21 cellular contexts compared by ENCODE assay signal in genomic region chr2:29582062-29582461, GRCh38.
DNase-seq lines count a peak whose midpoint lies in the region; ATAC-seq and TF ChIP-seq lines count a peak whose summit lies in the region.
"Had no signal": no experiment of that assay in that cellular context is flagged by ENCODE, and none has a peak within 500 bp of the region (broad histone marks: within the 10 kb centered on the region; RNA-seq: fewer than 3 reads in every experiment).

No MANE protein-coding gene starts in this region.

- POLR2A ChIA-PET in OCI-LY7 (lab: Charles Lee) = no interaction called here

- no peaks in the 10 kb centered on the region for H4K20me1 ChIP-seq in OCI-LY7 (ENCODE audit: insufficient read depth, low read length)

- no peak for TF ChIP-seq CTCF in OCI-LY7 (conservative IDR thresholded peaks at IDR 0.05; ENCODE audit: low read length)

- CTCF ChIA-PET in OCI-LY7 (lab: Charles Lee; ENCODE audit: unreplicated experiment) = no interaction called here

- DNase-seq in NAMALWA (ENCODE audit: low spot score) = peak; percentile 3
- DNase-seq in OCI-LY7 (ENCODE audit: low spot score) = peak; percentile 17
- DNase-seq in NCI-H1417 treated with DMSO at 0.1 percent for 48 hours (lab: John Stamatoyannopoulos, UW) = no peak
- no peak for DNase-seq in NCI-H1694 (lab: John Stamatoyannopoulos, UW)
- DNase-seq in activated T-cell treated with anti-CD3 and anti-CD28 coated beads, Interleukin-2, amount 50 U/mL, for 72 hours = no peak
- DNase-seq in glomerular visceral epithelial cell (ENCODE audit: extremely low spot score) = no peak
- DNase-seq: C1 segment of cervical spinal cord; CD4-positive, alpha-beta memory T cell; COR-L47; DND-41; NCI-H1694 treated with DMSO at 0.1 percent for 48 hours; NCI-H446 treated with DMSO at 0.1 percent for 48 hours; NCI-H526; SHP77; T-cell had no signal

- H3K4me3 ChIP-seq in OCI-LY7 (ENCODE audit: low read depth, low read length, poor library complexity, severe bottlenecking) = no peak overlapping the region
- H3K4me3 ChIP-seq: K562 had no signal

- H3K27ac ChIP-seq in OCI-LY7 (ENCODE audit: low read depth, low read length, poor library complexity, severe bottlenecking) = no peak overlapping the region
- H3K27ac ChIP-seq: RWPE1 had no signal

- intact Hi-C loops in OCI-LY7 (cut with micrococcal nuclease; ENCODE audit: unreplicated experiment) = no loop called here

- BruUV-seq in OCI-LY7 (replicated peaks; lab: Mats Ljungman, UMichigan) = no TSS peak

- H3K9me2 ChIP-seq in OCI-LY7 (ENCODE audit: insufficient read depth, low read length) = no peaks in the 10 kb centered on the region

- H3K4me1 ChIP-seq in OCI-LY7 (ENCODE audit: insufficient read depth, low read length, poor library complexity, severe bottlenecking) = peaks cover 3% of the 10 kb centered on the region

- no peaks in the 10 kb centered on the region for H3K4me1 Mint-ChIP-seq in activated T-cell treated with anti-CD3 and anti-CD28 coated beads, Interleukin-2, amount 50 U/mL, for 72 hours (ENCODE audit: low read depth)
- H3K4me1 Mint-ChIP-seq: CD4-positive, alpha-beta memory T cell; T-cell had no signal

- H3K27me3 Mint-ChIP-seq in activated T-cell treated with anti-CD3 and anti-CD28 coated beads, Interleukin-2, amount 50 U/mL, for 72 hours (ENCODE audit: low read depth) = no peaks in the 10 kb centered on the region

- no peaks in the 10 kb centered on the region for H3K9me3 ChIP-seq in OCI-LY7 (ENCODE audit: low read length)

- no peak overlapping the region for H2AFZ ChIP-seq in OCI-LY7 (ENCODE audit: low read length)

- H3K79me2 ChIP-seq in OCI-LY7 (ENCODE audit: insufficient read depth, low read depth, low read length) = no peaks in the 10 kb centered on the region

- H3K36me3 ChIP-seq in OCI-LY7 (ENCODE audit: insufficient read depth, low read length) = no peaks in the 10 kb centered on the region

- H3K4me2 ChIP-seq in OCI-LY7 (ENCODE audit: low read length) = peak overlapping the region; percentile 12; the same call in 1 of the 2 replicates

- no peaks in the 10 kb centered on the region for H3K36me3 Mint-ChIP-seq in activated T-cell treated with anti-CD3 and anti-CD28 coated beads, Interleukin-2, amount 50 U/mL, for 72 hours (ENCODE audit: insufficient read depth in 2 of 2)
- H3K36me3 Mint-ChIP-seq: CD4-positive, alpha-beta memory T cell; T-cell had no signal

- ATAC-seq in HG02678 (IDR thresholded peaks at IDR 0.05; ENCODE audit: unreplicated experiment) = peak; percentile 46
- no peak for ATAC-seq in activated T-cell treated with anti-CD3 and anti-CD28 coated beads, Interleukin-2, amount 50 U/mL, for 72 hours (replicated peaks in 1 of 2)
- ATAC-seq: HCT116, K562, Panc1, T-cell had no signal

- no peaks in the 10 kb centered on the region for H3K9me3 Mint-ChIP-seq in activated T-cell treated with anti-CD3 and anti-CD28 coated beads, Interleukin-2, amount 50 U/mL, for 72 hours
- H3K9me3 Mint-ChIP-seq: CD4-positive, alpha-beta memory T cell; T-cell; T-helper 2 cell treated with Interferon-gamma antibody and Interleukin-4, amounts not matched to agents 5 μg/mL and 100 μg/mL, for 36 hours had no signal

- no peak overlapping the region for H3K4me3 Mint-ChIP-seq in activated T-cell treated with anti-CD3 and anti-CD28 coated beads, Interleukin-2, amount 50 U/mL, for 72 hours
- H3K4me3 Mint-ChIP-seq: CD4-positive, alpha-beta memory T cell; T-cell; T-helper 2 cell treated with Interferon-gamma antibody and Interleukin-4, amounts not matched to agents 5 μg/mL and 100 μg/mL, for 36 hours had no signal

- no peak overlapping the region for H3K27ac Mint-ChIP-seq in activated T-cell treated with anti-CD3 and anti-CD28 coated beads, Interleukin-2, amount 50 U/mL, for 72 hours
- H3K27ac Mint-ChIP-seq: CD4-positive, alpha-beta memory T cell; T-cell; T-helper 2 cell treated with Interferon-gamma antibody and Interleukin-4, amounts not matched to agents 5 μg/mL and 100 μg/mL, for 36 hours had no signal

Comparison
In these comparisons a context has a peak if more than half of its experiments do, and no peak if none do; other contexts are left out.
1. DNase-seq: peak in NAMALWA (single experiment) and OCI-LY7 (single experiment); none in NCI-H1417 treated with DMSO at 0.1 percent for 48 hours (single experiment), NCI-H1694 (single experiment), activated T-cell treated with anti-CD3 and anti-CD28 coated beads, Interleukin-2, amount 50 U/mL, for 72 hours (0 of 2) and glomerular visceral epithelial cell (single experiment).